In the genomic region with DNA sequence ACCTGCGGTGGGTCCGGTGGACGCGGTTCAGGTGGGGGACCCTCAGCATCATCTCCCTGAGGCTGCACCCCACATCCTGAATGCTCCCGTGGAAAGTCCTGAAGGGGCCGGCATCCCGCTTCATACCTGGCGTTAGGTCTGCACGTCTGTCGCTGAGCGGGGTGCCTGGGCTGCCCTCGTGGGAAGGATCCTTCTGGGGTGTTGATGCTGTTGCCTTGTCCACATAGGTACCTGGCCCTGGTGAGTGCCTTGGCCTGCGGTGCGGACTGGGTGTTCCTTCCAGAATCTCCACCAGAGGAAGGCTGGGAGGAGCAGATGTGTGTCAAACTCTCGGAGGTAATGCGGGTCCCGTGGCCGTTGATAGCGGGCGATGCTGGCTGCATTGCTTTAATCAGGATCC, we compare ENCODE assay signal across 17 cellular contexts. TPM values are rescaled to one million over a fixed set of nuclear protein-coding genes. Genes with fewer than 3 reads are reported as not detected.
DNase-seq lines count a peak whose midpoint lies in the region; ATAC-seq, FAIRE-seq and TF ChIP-seq lines count a peak whose summit lies in the region.
"Had no signal": no experiment of that assay in that cellular context is flagged by ENCODE, and none has a peak within 500 bp of the region (broad histone marks: within the 10 kb centered on the region; RNA-seq: fewer than 3 reads in every experiment).

No MANE protein-coding gene starts in this region.

- H4K5ac ChIP-seq in H1 (ENCODE audit: insufficient read length, low read depth, low read length) (no peak overlapping the region), mesendoderm (ENCODE audit: low read length) (no peak overlapping the region)

- no peak overlapping the region for H2BK120ac ChIP-seq in H1 (replicated peaks; ENCODE audit: low read depth, low read length)
- H2BK120ac ChIP-seq in mesendoderm (ENCODE audit: low read depth, low read length), result no peak overlapping the region

- no peak for TF ChIP-seq RAD21 in H1 (IDR thresholded peaks at IDR 0.05 in 1 of 2, conservative IDR thresholded peaks at IDR 0.05 in 1 of 2; ENCODE audit: low read depth in 2 of 2, low read length in 2 of 2)

- no peak overlapping the region for H4K91ac ChIP-seq in H1 (replicated peaks; ENCODE audit: insufficient read length, low read length)

- peak overlapping the region; percentile 14; the same call in 1 of the 2 replicates for H4K8ac ChIP-seq in H1 (ENCODE audit: extremely low read depth, insufficient read depth, low read length)
- no peak overlapping the region for H4K8ac ChIP-seq in mesendoderm (ENCODE audit: low read depth, low read length)

- TF ChIP-seq POLR2A in H1 (IDR thresholded peaks at IDR 0.05; ENCODE audit: control extremely low read depth in 1 of 2, low read depth in 2 of 2, low read length in 2 of 2), result no peak

- no peak for TF ChIP-seq EP300 in H1 (IDR thresholded peaks at IDR 0.05; ENCODE audit: borderline replicate concordance in 1 of 2, low read depth in 2 of 2, low read length in 2 of 2)

- no peak overlapping the region for H3K56ac ChIP-seq in H1 (replicated peaks; ENCODE audit: insufficient read length, low read depth, low read length)
- H3K56ac ChIP-seq in mesendoderm (ENCODE audit: low read length), result no peak overlapping the region

- peaks cover 2% of the 10 kb centered on the region for H3K79me1 ChIP-seq in H1 (ENCODE audit: low read depth, low read length)
- no peaks in the 10 kb centered on the region for H3K79me1 ChIP-seq in mesendoderm (ENCODE audit: low read length)

- H2AFZ ChIP-seq in ACC112 (ENCODE audit: low read length, unreplicated experiment), result no peak overlapping the region
- no peak overlapping the region for H2AFZ ChIP-seq in H1 (ENCODE audit: low read length)

- H3K79me2 ChIP-seq in ACC112 (ENCODE audit: control insufficient read depth, insufficient read depth, low read length, unreplicated experiment) (peaks cover 38% of the 10 kb centered on the region), H1 (ENCODE audit: control insufficient read depth in 1 of 2, insufficient read depth in 2 of 2, low read length in 2 of 2) (0 out of 4 replicates have a peak, but pooled peaks cover 0 to 4% of the 10 kb centered on the region in 2 experiments), mesendoderm (ENCODE audit: control insufficient read depth, insufficient read depth, low read length) (no peaks in the 10 kb centered on the region)

- H3K9me3 ChIP-seq in RWPE2 (ENCODE audit: severe bottlenecking), result no peaks in the 10 kb centered on the region
- no peaks in the 10 kb centered on the region for H3K9me3 ChIP-seq in H1 (ENCODE audit: insufficient read depth in 2 of 2, low read depth in 1 of 2, low read length in 1 of 2)
- H3K9me3 ChIP-seq: MG63 had no signal

- H3K4me3 ChIP-seq in ACC112 (ENCODE audit: low read depth, low read length) (no peak overlapping the region), RWPE2 (ENCODE audit: severe bottlenecking) (no peak overlapping the region), H1 (ENCODE audit: extremely low read depth in 1 of 4, insufficient read depth in 2 of 4, low read depth in 3 of 4, low read length in 4 of 4) (no peak overlapping the region), mesendoderm (ENCODE audit: low read length) (no peak overlapping the region)
- H3K4me3 ChIP-seq: MG63 had no signal

- CTCF ChIA-PET in H1 (lab: Charles Lee; ENCODE audit: partially characterized antibody), result no interaction called here

- H2AK5ac ChIP-seq in H1 (ENCODE audit: low read depth, low read length) (no peak overlapping the region), mesendoderm (ENCODE audit: low read length) (no peak overlapping the region)

- no peaks in the 10 kb centered on the region for H3K23me2 ChIP-seq in H1 (ENCODE audit: low read depth, low read length)

- H3K18ac ChIP-seq in H1 (ENCODE audit: extremely low read depth, low read length), result no peak overlapping the region
- H3K18ac ChIP-seq in mesendoderm (ENCODE audit: low read length), result no peak overlapping the region

- intact Hi-C loops in posterior vena cava (cut with DNase I), result no loop called here

- ATAC-seq in RWPE2 (ENCODE audit: low read depth), result no peak
- no peak for ATAC-seq in HG03135 (IDR thresholded peaks at IDR 0.05; ENCODE audit: unreplicated experiment)

- H3K36me3 ChIP-seq in ACC112 (ENCODE audit: insufficient read depth, low read length) (peaks cover 60% of the 10 kb centered on the region; the same call in 1 of the 2 replicates), RWPE2 (ENCODE audit: low read depth) (peaks cover 82% of the 10 kb centered on the region), H1 (ENCODE audit: control insufficient read depth in 2 of 4, insufficient read depth in 4 of 4, low read length in 3 of 4) (peaks cover 18 to 79% (median 55%) of the 10 kb centered on the region in 4 experiments), mesendoderm (ENCODE audit: control insufficient read depth, insufficient read depth, low read length) (peaks cover 24% of the 10 kb centered on the region)

- no peak for TF ChIP-seq CTCF in RWPE2 (IDR thresholded peaks at IDR 0.05; ENCODE audit: poor library complexity, severe bottlenecking)
- no peak for TF ChIP-seq CTCF in H1 (IDR thresholded peaks at IDR 0.05; ENCODE audit: control extremely low read depth in 1 of 3, insufficient read depth in 1 of 3, low read depth in 1 of 3, low read length in 3 of 3)

- H3K23ac ChIP-seq in H1 (ENCODE audit: insufficient read length), result no peak overlapping the region
- H3K23ac ChIP-seq in mesendoderm (ENCODE audit: low read length), result no peak overlapping the region

- H3K4me1 ChIP-seq in ACC112 (ENCODE audit: control insufficient read depth, insufficient read depth, low read length, unreplicated experiment) (peaks cover 31% of the 10 kb centered on the region), RWPE2 (ENCODE audit: insufficient read depth, poor library complexity, severe bottlenecking) (peaks cover 14% of the 10 kb centered on the region), H1 (replicated peaks in 1 of 4; ENCODE audit: control insufficient read depth in 3 of 4, insufficient read depth in 4 of 4, low read length in 3 of 4) (peaks cover 0 to 4% (median 0%) of the 10 kb centered on the region in 4 experiments; a peak in 1 of 7 replicates), mesendoderm (ENCODE audit: control insufficient read depth, low read depth, low read length) (no peaks in the 10 kb centered on the region)

- H3K4me2 ChIP-seq in H1 (ENCODE audit: insufficient read depth in 1 of 2, low read depth in 2 of 2, low read length in 2 of 2) (no peak overlapping the region), mesendoderm (ENCODE audit: low read length) (no peak overlapping the region)

- POLR2A ChIA-PET in H1 (lab: Charles Lee; ENCODE audit: partially characterized antibody), result no interaction called here

- H2BK15ac ChIP-seq in H1 (ENCODE audit: low read length), result no peak overlapping the region
- no peak overlapping the region for H2BK15ac ChIP-seq in mesendoderm (replicated peaks; ENCODE audit: low read depth)

- FAIRE-seq in H1 (lab: Jason Lieb, UNC), result no peak
- FAIRE-seq: GM19239 had no signal

- no peak overlapping the region for H3K14ac ChIP-seq in H1 (ENCODE audit: insufficient read length)

- H2BK12ac ChIP-seq in H1 (ENCODE audit: low read depth, low read length), result no peak overlapping the region

- no peak for DNase-seq in RWPE2 (ENCODE audit: low spot score)
- no peak for DNase-seq in H1 (ENCODE audit: low read depth in 1 of 2, low spot score in 2 of 2)
- DNase-seq in posterior vena cava (ENCODE audit: low spot score), result peak; percentile 77
- no peak for DNase-seq in anterior cingulate cortex (lab: John Stamatoyannopoulos, UW)
- no peak for DNase-seq in mesendoderm
- DNase-seq in germinal center (ENCODE audit: low spot score), result no peak
- DNase-seq: CD4-positive, alpha-beta T cell; Karpas-422; MG63; NCI-H1092; NCI-H146; NCI-H2081; NCI-H510A; NCI-H774 had no signal

- 84% methylated on average over 20 of the region's 20 CpGs; no CpG with 5 or more reads in 1 of the 2 experiments for WGBS in H1 (ENCODE audit: extremely low coverage in 1 of 2, insufficient coverage in 1 of 2, insufficient read length in 1 of 2, insufficient replicate concordance in 2 of 2, low coverage in 1 of 2, low lambda C conversion rate in 2 of 2, missing lambda C conversion rate in 1 of 2), 2 experiments
- WGBS in mesendoderm (ENCODE audit: extremely low coverage, insufficient coverage, low lambda C conversion rate), result no CpG with 5 or more reads among the region's 20 CpGs

- no peak overlapping the region for H2BK20ac ChIP-seq in H1 (ENCODE audit: low read length)

- no peak overlapping the region for H3K9ac ChIP-seq in H1 (replicated peaks in 1 of 4; ENCODE audit: extremely low read depth in 1 of 4, low read depth in 3 of 4, low read length in 3 of 4)
- no peak overlapping the region for H3K9ac ChIP-seq in mesendoderm (ENCODE audit: low read length)

- H2BK5ac ChIP-seq in H1 (ENCODE audit: low read depth, low read length), result no peak overlapping the region
- no peak overlapping the region for H2BK5ac ChIP-seq in mesendoderm (ENCODE audit: low read length)

- H3K27me3 ChIP-seq in ACC112 (ENCODE audit: insufficient read depth, low read length) (no peaks in the 10 kb centered on the region), RWPE2 (ENCODE audit: insufficient read depth, poor library complexity, severe bottlenecking) (no peaks in the 10 kb centered on the region), H1 (replicated peaks in 1 of 4; ENCODE audit: control insufficient read depth in 3 of 4, extremely low read depth in 1 of 4, insufficient read depth in 3 of 4, low read length in 3 of 4) (no peaks in the 10 kb centered on the region), mesendoderm (ENCODE audit: insufficient read depth, low read length, poor library complexity) (no peaks in the 10 kb centered on the region)
- H3K27me3 ChIP-seq: MG63 had no signal

- H3K4ac ChIP-seq in H1 (replicated peaks; ENCODE audit: insufficient read length, low read depth, low read length) (no peak overlapping the region), mesendoderm (ENCODE audit: low read depth, low read length) (no peak overlapping the region)

- peaks cover 0 to 11% of the 10 kb centered on the region in 2 experiments for H4K20me1 ChIP-seq in H1 (replicated peaks in 1 of 2; ENCODE audit: control insufficient read depth in 1 of 2, insufficient read depth in 2 of 2, low read length in 2 of 2)

- peak overlapping the region; percentile 91 for H3K27ac ChIP-seq in ACC112 (ENCODE audit: low read depth, low read length)
- H3K27ac ChIP-seq in RWPE2 (ENCODE audit: poor library complexity, severe bottlenecking), result peak overlapping the region; percentile 95
- H3K27ac ChIP-seq in H1 (ENCODE audit: low read depth, low read length), result no peak overlapping the region
- H3K27ac ChIP-seq in mesendoderm (ENCODE audit: low read depth, low read length), result no peak overlapping the region

RNA-seq across cellular contexts. Expression of a gene that starts 37.8 kb away (rescaled TPM):
- 128 TPM in 2 replicates for total RNA-seq in H1 (2021; fragmentation: NEBNext Ultra II Directional; extraction: Animal tissue kit (Norgen Biotek cat#: 25700))
- polyA plus RNA-seq in H1 (2011; rRNA removed), result 51.2 and 76.9 TPM in 2 replicates
- polyA plus RNA-seq in H1 (2011; cell fraction: cytosol; rRNA removed), result 68.1 TPM
- polyA plus RNA-seq in H1 (2011; cell fraction: nucleus; rRNA removed), result 135 TPM
- 83.6 to 123 TPM (median 119 TPM) in 4 replicates for polyA plus RNA-seq in H1 (2012, experiment 1 of 2)
- 93.7 TPM for polyA plus RNA-seq in H1 (2012, experiment 2 of 2)
- 63.5 TPM for polyA plus RNA-seq in H1 (2013, experiment 1 of 2)
- 58.9 TPM for polyA plus RNA-seq in H1 (2013, experiment 2 of 2)
- polyA minus RNA-seq in H1 (2011; rRNA and poly(A)+ RNA removed), result 45.6 and 46.7 TPM in 2 replicates
- polyA minus RNA-seq in H1 (2011; cell fraction: cytosol; rRNA and poly(A)+ RNA removed), result 55.2 TPM
- 47.8 TPM for polyA minus RNA-seq in H1 (2011; cell fraction: nucleus; rRNA and poly(A)+ RNA removed)
- total RNA-seq in posterior vena cava, result 100 to 1,000 TPM; 109 to 216 TPM
- 43.2 TPM for polyA plus RNA-seq in mesendoderm (2013, experiment 1 of 2)
- polyA plus RNA-seq in mesendoderm (2013, experiment 2 of 2), result 46.8 TPM

Comparison
In these comparisons a context has a peak if more than half of its experiments do, and no peak if none do; other contexts are left out.
1. H3K27ac ChIP-seq: peak in ACC112 (single experiment) and RWPE2 (single experiment); none in H1 (single experiment) and mesendoderm (single experiment).